In the genomic region with DNA sequence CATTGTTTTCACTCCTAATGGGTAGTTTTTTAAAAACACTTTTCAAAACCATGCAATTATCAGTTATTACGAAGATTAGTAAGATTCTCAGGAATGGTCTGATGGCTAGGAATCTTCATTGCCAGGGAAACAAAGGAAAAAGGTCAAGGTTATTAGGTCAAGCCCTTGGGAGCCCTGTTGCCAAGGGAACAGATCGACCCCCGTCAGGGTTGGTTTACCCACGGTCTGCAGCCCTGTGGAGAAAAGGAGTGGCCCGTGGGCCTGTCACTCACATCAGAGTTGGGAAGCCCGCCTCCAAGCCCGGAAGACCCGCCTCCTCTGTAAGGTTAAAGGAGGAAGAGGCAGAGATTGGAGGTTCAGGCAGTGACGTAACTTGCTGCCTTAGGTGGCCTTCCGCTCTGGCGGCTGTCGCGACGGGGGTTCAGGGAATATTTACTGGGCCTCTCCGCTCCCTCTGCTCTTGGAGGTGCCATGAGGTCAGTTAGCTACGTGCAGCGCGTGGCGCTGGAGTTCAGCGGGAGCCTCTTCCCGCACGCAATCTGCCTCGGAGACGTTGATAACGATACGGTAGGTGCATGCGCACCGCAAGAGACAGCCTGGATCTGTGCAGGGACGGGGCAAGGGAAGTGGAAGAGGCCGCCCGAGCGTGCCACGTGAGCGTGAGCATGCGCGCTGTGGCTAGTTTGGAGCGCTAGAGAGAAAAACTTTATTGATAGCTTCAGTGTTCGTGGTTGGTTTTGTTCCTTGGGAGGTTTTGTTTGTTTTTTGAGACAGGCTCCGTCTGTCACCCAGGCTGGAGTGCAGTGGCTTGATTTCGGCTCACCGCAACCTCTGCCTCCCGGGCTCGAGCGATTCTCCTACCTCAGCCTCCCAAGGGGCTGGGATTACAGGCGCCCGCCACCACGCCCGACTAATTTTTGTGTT, we compare ENCODE assay signal across 2 cellular contexts.
TF ChIP-seq lines count a peak whose summit lies in the region.

A gene (plus strand): TSS at position 379 of the 924 bp plus-strand sequence. CDS start 93 bp downstream, at position 472.

TF ChIP-seq in IMR-90, 13 proteins besides CTCF, POLR2A, EP300 and RAD21:
- TF ChIP-seq BHLHE40 (IDR thresholded peaks at IDR 0.05; ENCODE audit: low read depth, low read length) = peak; percentile 98
- peak; percentile 81 for TF ChIP-seq MXI1 (IDR thresholded peaks at IDR 0.05; ENCODE audit: borderline replicate concordance, low read depth, low read length)
- peak; percentile 42; the same call in 1 of the 2 replicates for TF ChIP-seq MAZ (IDR thresholded peaks at IDR 0.05; ENCODE audit: borderline replicate concordance, low read depth, low read length)
- TF ChIP-seq MAFK (IDR thresholded peaks at IDR 0.05; ENCODE audit: low read depth, low read length) = no peak
- TF ChIP-seq NFE2L2 (IDR thresholded peaks at IDR 0.05; ENCODE audit: low read depth, low read length) = no peak
- 0 out of 2 replicates have a peak, but pooled peaks have one; percentile 15 for TF ChIP-seq CHD1 (IDR thresholded peaks at IDR 0.05; ENCODE audit: low read depth, low read length)
- TF ChIP-seq FOS (IDR thresholded peaks at IDR 0.05; ENCODE audit: low read depth, low read length) = peak; percentile 25; the same call in 1 of the 2 replicates
- peak; percentile 76 for TF ChIP-seq CEBPB (IDR thresholded peaks at IDR 0.05; ENCODE audit: low read depth, low read length)
- TF ChIP-seq, protein P1, sequence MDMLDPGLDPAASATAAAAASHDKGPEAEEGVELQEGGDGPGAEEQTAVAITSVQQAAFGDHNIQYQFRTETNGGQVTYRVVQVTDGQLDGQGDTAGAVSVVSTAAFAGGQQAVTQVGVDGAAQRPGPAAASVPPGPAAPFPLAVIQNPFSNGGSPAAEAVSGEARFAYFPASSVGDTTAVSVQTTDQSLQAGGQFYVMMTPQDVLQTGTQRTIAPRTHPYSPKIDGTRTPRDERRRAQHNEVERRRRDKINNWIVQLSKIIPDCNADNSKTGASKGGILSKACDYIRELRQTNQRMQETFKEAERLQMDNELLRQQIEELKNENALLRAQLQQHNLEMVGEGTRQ (IDR thresholded peaks at IDR 0.05; ENCODE audit: low read depth, low read length) = peak; percentile 92

TF ChIP-seq in endothelial cell of umbilical vein, 7 proteins besides CTCF, POLR2A, EP300 and RAD21:
- TF ChIP-seq, protein P2, sequence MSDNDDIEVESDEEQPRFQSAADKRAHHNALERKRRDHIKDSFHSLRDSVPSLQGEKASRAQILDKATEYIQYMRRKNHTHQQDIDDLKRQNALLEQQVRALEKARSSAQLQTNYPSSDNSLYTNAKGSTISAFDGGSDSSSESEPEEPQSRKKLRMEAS (IDR thresholded peaks at IDR 0.05; ENCODE audit: insufficient read depth, insufficient read length) = peak; percentile 88
- no peak for TF ChIP-seq GATA2 (IDR thresholded peaks at IDR 0.05; ENCODE audit: insufficient read depth, insufficient read length, low read depth, low read length)
- TF ChIP-seq MYC (IDR thresholded peaks at IDR 0.05; ENCODE audit: low read depth, low read length) = peak; percentile 95
- no peak for TF ChIP-seq JUN (IDR thresholded peaks at IDR 0.05; ENCODE audit: borderline replicate concordance, insufficient read depth, insufficient read length, low read depth)
- TF ChIP-seq POLR2AphosphoS5 (IDR thresholded peaks at IDR 0.05; ENCODE audit: insufficient read depth, low read depth, low read length) = peak; percentile 97
- no peak for TF ChIP-seq FOS (IDR thresholded peaks at IDR 0.05; ENCODE audit: borderline replicate concordance, insufficient read depth, low read length)
- no peak for TF ChIP-seq EZH2 (IDR thresholded peaks at IDR 0.05; ENCODE audit: borderline replicate concordance, low read depth, low read length, severe bottlenecking)
